ENCODE assay signal across 8 cellular contexts in the genomic region with DNA sequence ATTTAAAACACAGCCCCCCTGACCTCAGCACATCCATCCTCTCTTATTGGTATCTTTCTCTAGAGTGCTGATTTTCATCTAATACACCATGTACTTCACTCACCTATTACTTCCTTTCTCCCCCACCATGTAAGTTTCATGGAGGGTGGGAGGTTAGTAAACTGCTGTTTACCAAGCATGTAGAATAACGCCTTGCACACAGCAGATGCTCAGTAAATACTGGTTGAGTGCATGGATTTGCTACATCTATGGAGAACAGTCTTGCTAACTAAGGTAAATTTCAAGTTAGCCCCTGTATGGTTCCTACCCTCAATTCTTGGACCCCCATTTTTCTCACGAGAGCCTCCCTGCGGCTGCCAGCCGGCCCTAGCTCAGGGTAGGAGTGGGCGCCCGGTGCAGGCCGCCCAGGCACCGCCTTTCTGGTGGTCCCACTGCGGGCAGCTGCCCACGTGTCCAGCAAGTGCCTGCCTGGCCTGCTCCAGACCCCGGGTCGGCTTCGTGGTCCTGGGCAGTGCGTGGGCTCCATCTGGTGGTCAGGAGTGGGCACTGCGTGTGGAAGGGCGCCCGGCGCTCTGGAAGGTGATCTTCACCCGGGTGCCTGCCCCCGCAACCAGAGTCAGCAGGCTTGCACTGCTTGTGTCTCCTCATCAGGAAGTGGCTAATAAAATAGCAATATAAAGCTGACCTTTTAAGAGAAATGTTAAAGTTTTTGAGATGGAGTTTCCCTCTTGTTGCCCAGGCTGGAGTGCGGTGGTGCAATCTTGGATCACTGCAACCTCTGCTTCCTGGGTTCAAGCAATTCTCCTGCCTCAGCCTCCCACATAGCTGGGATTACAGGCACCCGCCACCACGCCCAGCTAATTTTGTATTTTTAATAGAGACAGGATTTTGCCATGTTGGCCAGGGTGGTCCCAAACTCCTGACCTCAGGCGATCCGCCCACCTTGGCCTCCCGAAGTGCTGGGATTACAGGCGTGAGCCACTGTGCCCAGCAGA.
DNase-seq lines count a peak whose midpoint lies in the region; ATAC-seq and TF ChIP-seq lines count a peak whose summit lies in the region.

No MANE protein-coding gene starts in this region.

- ATAC-seq in GM21786 (IDR thresholded peaks at IDR 0.05; ENCODE audit: unreplicated experiment) (peak; percentile 70), left cardiac atrium (peak; percentile 77 to 82), GM21360 (IDR thresholded peaks at IDR 0.05; ENCODE audit: unreplicated experiment) (no peak)

- TF ChIP-seq CTCF in retinal pigment epithelial cell (conservative IDR thresholded peaks at IDR 0.05; ENCODE audit: low read depth, low read length) = peak; percentile 97

- no peaks in the 10 kb centered on the region for H3K9me3 ChIP-seq in adipocyte (ENCODE audit: control insufficient read depth, low read length)

- peaks cover 27% of the 10 kb centered on the region for H3K4me1 ChIP-seq in adipocyte (ENCODE audit: control insufficient read depth, insufficient read depth, low read length)

- H3K36me3 ChIP-seq in adipocyte (ENCODE audit: control insufficient read depth, insufficient read depth, low read length, severe bottlenecking) = peaks cover 21% of the 10 kb centered on the region

- intact Hi-C loops in left cardiac atrium (cut with DNase I) = loop anchor here in 1 of 2 donors (10.0 kb wide), 1 partner anchor 121 kb away; no protein-coding TSS in a partner anchor

- no peaks in the 10 kb centered on the region for H3K27me3 ChIP-seq in adipocyte (replicated peaks; ENCODE audit: control insufficient read depth, insufficient read depth, low read length)

- H3K9ac ChIP-seq in adipocyte (ENCODE audit: low read length) = peak overlapping the region; percentile 71

- no peak overlapping the region for H3K4me3 ChIP-seq in adipocyte (ENCODE audit: low read length)
- H3K4me3 ChIP-seq in retinal pigment epithelial cell (ENCODE audit: low read length) = no peak overlapping the region

- DNase-seq in ELF-1 (ENCODE audit: low read depth, low spot score) (peak; percentile 94), LHCN-M2 (ENCODE audit: low read depth) (peak; percentile 70), SKM-1 treated with dmso at 0.1 percent for 144 hours (lab: John Stamatoyannopoulos, UW; ENCODE audit: unreplicated experiment) (peak; percentile 2), adipocyte (ENCODE audit: low read depth) (peak; percentile 74), left cardiac atrium (peak; percentile 77), retinal pigment epithelial cell (ENCODE audit: low read depth) (peak; percentile 17)

Comparison
In these comparisons a context has a peak if more than half of its experiments do, and no peak if none do; other contexts are left out.
1. DNase-seq: peak in every context shown above with its lines; median percentile 94 in ELF-1; 77 in left cardiac atrium; 74 in adipocyte; 70 in LHCN-M2; 17 in retinal pigment epithelial cell; 2 in SKM-1 treated with dmso at 0.1 percent for 144 hours.